ENCODE assay signal across 8 cellular contexts in genomic region chr7:143263266-143264195, GRCh38.
A peak's percentile ranks its signal among the peaks of the same experiment; 100 is the strongest.
DNase-seq lines count a peak whose midpoint lies in the region; ATAC-seq lines count a peak whose summit lies in the region.

GSTK1 (plus strand) TSS chr7:143263441; CDS start chr7:143263514, 73 bp downstream.

- DNase-seq in 8988T: peak; percentile 59
- peak; percentile 29 for DNase-seq in NCI-H2171 (lab: John Stamatoyannopoulos, UW)
- DNase-seq in activated CD4-positive, CD25-positive, alpha-beta regulatory T cell treated with anti-CD3 and anti-CD28 coated beads, Interleukin-2, amount 50 U/mL, for 16 hours (ENCODE audit: low read depth, low spot score): peak; percentile 66
- DNase-seq in central memory CD4-positive, alpha-beta T cell: peak; percentile 77
- peak; percentile 90 for DNase-seq in islet precursor cell
- peak; percentile 73 to 80 (median 73) for DNase-seq in stimulated activated CD4-positive, alpha-beta T cell treated with anti-CD3 and anti-CD28 coated beads, Interleukin-12 subunit alpha, Interleukin-12 subunit beta, amount 100 ng/mL, for 48 hours (ENCODE audit: low read depth in 2 of 3, low spot score in 1 of 3)

- ATAC-seq in GM18508 (IDR thresholded peaks at IDR 0.05; ENCODE audit: insufficient read depth, unreplicated experiment): peak; percentile 91
- peak; percentile 97 for ATAC-seq in HG02973 (IDR thresholded peaks at IDR 0.05; ENCODE audit: unreplicated experiment)

Comparison
In these comparisons a context has a peak if more than half of its experiments do, and no peak if none do; other contexts are left out.
1. Peak in every context shown above with its lines: DNase-seq and ATAC-seq.
2. DNase-seq: peak in every context shown above with its lines; median percentile 90 in islet precursor cell; 77 in central memory CD4-positive, alpha-beta T cell; 73 in stimulated activated CD4-positive, alpha-beta T cell treated with anti-CD3 and anti-CD28 coated beads, Interleukin-12 subunit alpha, Interleukin-12 subunit beta, amount 100 ng/mL, for 48 hours; 66 in activated CD4-positive, CD25-positive, alpha-beta regulatory T cell treated with anti-CD3 and anti-CD28 coated beads, Interleukin-2, amount 50 U/mL, for 16 hours; 59 in 8988T; 29 in NCI-H2171.